31 cellular contexts compared by ENCODE assay signal in genomic region chr5:98334946-98335345, GRCh38.
"Had no signal": no experiment of that assay in that cellular context is flagged by ENCODE, and none has a peak within 500 bp of the region (broad histone marks: within the 10 kb centered on the region; RNA-seq: fewer than 3 reads in every experiment).

No MANE protein-coding gene starts in this region.

- ATAC-seq: activated CD8-positive, alpha-beta T cell treated with anti-CD3 and anti-CD28 coated beads for 36 hours; activated T-cell treated with anti-CD3 and anti-CD28 coated beads, Interleukin-2, amount 50 U/mL, for 4 hours; activated T-helper 17 cell treated with anti-CD3 and anti-CD28 coated beads, Interleukin-2, amount 50 U/mL, for 72 hours; body of pancreas; effector memory CD8-positive, alpha-beta T cell; foreskin keratinocyte; gastrocnemius medialis; heart left ventricle; T-helper 17 cell; WTC11 had no signal

- H3K27ac ChIP-seq: body of pancreas, esophagus muscularis mucosa, foreskin keratinocyte, gastrocnemius medialis, heart left ventricle, VCaP had no signal

- H3K4me1 ChIP-seq: body of pancreas, esophagus muscularis mucosa, gastrocnemius medialis, heart left ventricle had no signal

- H3K9me3 ChIP-seq: body of pancreas, esophagus muscularis mucosa, gastrocnemius medialis had no signal

- H3K4me3 ChIP-seq: body of pancreas, esophagus muscularis mucosa, gastrocnemius medialis, heart left ventricle had no signal

- H3K36me3 ChIP-seq: esophagus muscularis mucosa, gastrocnemius medialis, heart left ventricle had no signal

- DNase-seq: activated CD4-positive, alpha-beta T cell treated with anti-CD3 and anti-CD28 coated beads for 1 hour; activated CD4-positive, alpha-beta T cell treated with anti-CD3 and anti-CD28 coated beads for 4 hours; activated CD4-positive, alpha-beta T cell treated with anti-CD3 and anti-CD28 coated beads, Interleukin-2, amount 10 ng/mL, durations not matched to agents 7 days and 5 days; activated CD4-positive, alpha-beta T cell treated with anti-CD3 and anti-CD28 coated beads, Interleukin-2, amount 50 U/mL, for 48 hours; activated CD8-positive, alpha-beta memory T cell treated with anti-CD3 and anti-CD28 coated beads for 24 hours; activated CD8-positive, alpha-beta T cell treated with anti-CD3 and anti-CD28 coated beads for 36 hours; activated effector memory CD4-positive, alpha-beta T cell treated with Interleukin-2 at 50 U/mL for 16 hours; activated gamma-delta T cell treated with Interleukin-2 at 50 U/mL for 16 hours; activated naive CD4-positive, alpha-beta T cell treated with anti-CD3 and anti-CD28 coated beads, Interleukin-2, amount 50 U/mL, for 16 hours; activated naive CD4-positive, alpha-beta T cell treated with Interleukin-2 at 50 U/mL for 16 hours; activated T-cell treated with anti-CD3 and anti-CD28 coated beads, Interleukin-2, amount 50 U/mL, for 4 hours; amniotic stem cell; aorta; body of pancreas; caudate nucleus; cortex of kidney; dermis blood vessel endothelial cell; effector CD4-positive, alpha-beta T cell; effector memory CD8-positive, alpha-beta T cell; erythroblast; foreskin keratinocyte; gastrocnemius medialis; glutamatergic neuron; heart left ventricle; T-helper 1 cell; T-helper 17 cell; T1000 had no signal

- H3K27me3 ChIP-seq: body of pancreas, esophagus muscularis mucosa, foreskin keratinocyte, gastrocnemius medialis, heart left ventricle had no signal
